ENCODE assay signal across 29 cellular contexts in genomic region chr10:79190740-79191261, GRCh38.
A peak's percentile ranks its signal among the peaks of the same experiment; 100 is the strongest.
DNase-seq lines count a peak whose midpoint lies in the region; ATAC-seq, FAIRE-seq and TF ChIP-seq lines count a peak whose summit lies in the region.
"Had no signal": no experiment of that assay in that cellular context is flagged by ENCODE, and none has a peak within 500 bp of the region (broad histone marks: within the 10 kb centered on the region; RNA-seq: fewer than 3 reads in every experiment).

No MANE protein-coding gene starts in this region.

- no peak for TF ChIP-seq RAD21 in K562 (CRISPR knock-in tag; conservative IDR thresholded peaks at IDR 0.05 in 1 of 2, IDR thresholded peaks at IDR 0.05 in 1 of 2)

- POLR2A ChIA-PET in HEK293 (lab: Yijun Ruan, JAX): no interaction called here
- POLR2A ChIA-PET in K562 (lab: Yijun Ruan, JAX): interaction anchor here (0.6 to 1.4 kb wide), 4 partner anchors 9 to 1108 kb away, joined by 3 read pairs; no protein-coding TSS in a partner anchor

- peaks cover 4% of the 10 kb centered on the region for H3K36me3 Mint-ChIP-seq in stimulated activated effector memory CD8-positive, alpha-beta T cell treated with anti-CD3 and anti-CD28 coated beads, Interleukin-12 subunit alpha, Interleukin-12 subunit beta, amount 100 ng/mL, for 72 hours
- H3K36me3 Mint-ChIP-seq: activated naive CD8-positive, alpha-beta T cell treated with anti-CD3 and anti-CD28 coated beads for 36 hours had no signal

- no peaks in the 10 kb centered on the region for H3K9me1 ChIP-seq in K562 (ENCODE audit: control insufficient read depth, insufficient read depth, low read length)

- DNase-seq in K562 (ENCODE audit: extremely low read depth in 1 of 4, low spot score in 3 of 4): no peak
- DNase-seq in stimulated activated effector memory CD8-positive, alpha-beta T cell treated with anti-CD3 and anti-CD28 coated beads, Interleukin-12 subunit alpha, Interleukin-12 subunit beta, amount 100 ng/mL, for 72 hours (ENCODE audit: low spot score in 2 of 2): no peak
- no peak for DNase-seq in NCI-H1105 (lab: John Stamatoyannopoulos, UW)
- DNase-seq in AG08395 (ENCODE audit: low spot score): no peak
- DNase-seq: activated CD4-positive, CD25-positive, alpha-beta regulatory T cell treated with anti-CD3 and anti-CD28 coated beads, Interleukin-2, amount 50 U/mL, for 72 hours; activated CD8-positive, alpha-beta T cell treated with anti-CD3 and anti-CD28 coated beads for 36 hours; activated effector memory CD4-positive, alpha-beta T cell treated with anti-CD3 and anti-CD28 coated beads, Interleukin-2, amount 50 U/mL, for 16 hours; activated naive CD8-positive, alpha-beta T cell treated with anti-CD3 and anti-CD28 coated beads for 36 hours; activated T-cell treated with anti-CD3 and anti-CD28 coated beads for 4 hours; CD4-positive, alpha-beta memory T cell; cortex of kidney; DMS153; effector memory CD8-positive, alpha-beta T cell; erythroblast; H7; mesendoderm; NCI-H1105 treated with DMSO at 0.1 percent for 48 hours; NCI-H2029; NCI-H226; T-helper 1 cell; tibial artery had no signal

- H3K9me3 Mint-ChIP-seq in stimulated activated effector memory CD8-positive, alpha-beta T cell treated with anti-CD3 and anti-CD28 coated beads, Interleukin-12 subunit alpha, Interleukin-12 subunit beta, amount 100 ng/mL, for 72 hours: no peaks in the 10 kb centered on the region
- H3K9me3 Mint-ChIP-seq: activated CD8-positive, alpha-beta T cell treated with anti-CD3 and anti-CD28 coated beads for 36 hours; activated naive CD8-positive, alpha-beta T cell treated with anti-CD3 and anti-CD28 coated beads for 36 hours; CD4-positive, alpha-beta memory T cell; effector memory CD8-positive, alpha-beta T cell; stimulated activated naive CD8-positive, alpha-beta T cell treated with anti-CD3 and anti-CD28 coated beads, Interleukin-15, Interleukin-2, amounts not matched to agents 100 ng/mL and 50 ng/mL, for 24 hours had no signal

- H3K4me1 Mint-ChIP-seq in stimulated activated effector memory CD8-positive, alpha-beta T cell treated with anti-CD3 and anti-CD28 coated beads, Interleukin-12 subunit alpha, Interleukin-12 subunit beta, amount 100 ng/mL, for 72 hours: peaks cover 6% of the 10 kb centered on the region

- H3K79me2 ChIP-seq in K562 (ENCODE audit: control insufficient read depth, insufficient read depth, low read length): no peaks in the 10 kb centered on the region

- peak overlapping the region; percentile 37 for H3K27ac Mint-ChIP-seq in stimulated activated effector memory CD8-positive, alpha-beta T cell treated with anti-CD3 and anti-CD28 coated beads, Interleukin-12 subunit alpha, Interleukin-12 subunit beta, amount 100 ng/mL, for 72 hours
- H3K27ac Mint-ChIP-seq: activated CD8-positive, alpha-beta T cell treated with anti-CD3 and anti-CD28 coated beads for 36 hours; activated naive CD8-positive, alpha-beta T cell treated with anti-CD3 and anti-CD28 coated beads for 36 hours; effector memory CD8-positive, alpha-beta T cell; stimulated activated naive CD8-positive, alpha-beta T cell treated with anti-CD3 and anti-CD28 coated beads, Interleukin-15, Interleukin-2, amounts not matched to agents 100 ng/mL and 50 ng/mL, for 24 hours had no signal

- BruUV-seq in K562 (replicated peaks; lab: Mats Ljungman, UMichigan): no TSS peak

- no peak for TF ChIP-seq CTCF in HEK293 (tag by site-specific recombination; IDR thresholded peaks at IDR 0.05)
- no peak for TF ChIP-seq CTCF in K562 (IDR thresholded peaks at IDR 0.05 in 2 of 3, conservative IDR thresholded peaks at IDR 0.05 in 1 of 3; ENCODE audit: insufficient read depth in 2 of 3, low read depth in 1 of 3, low read length in 3 of 3)

- H3K4me3 Mint-ChIP-seq in stimulated activated effector memory CD8-positive, alpha-beta T cell treated with anti-CD3 and anti-CD28 coated beads, Interleukin-12 subunit alpha, Interleukin-12 subunit beta, amount 100 ng/mL, for 72 hours: no peak overlapping the region
- H3K4me3 Mint-ChIP-seq: activated CD8-positive, alpha-beta T cell treated with anti-CD3 and anti-CD28 coated beads for 36 hours; activated naive CD8-positive, alpha-beta T cell treated with anti-CD3 and anti-CD28 coated beads for 36 hours; CD4-positive, alpha-beta memory T cell; effector memory CD8-positive, alpha-beta T cell; stimulated activated naive CD8-positive, alpha-beta T cell treated with anti-CD3 and anti-CD28 coated beads, Interleukin-15, Interleukin-2, amounts not matched to agents 100 ng/mL and 50 ng/mL, for 24 hours had no signal

- H3K4me3 ChIP-seq in BLaER1 treated with 17β-estradiol and CSF1 and Interleukin-3, amounts not matched to agents 10 nM and 100 nM: no peak overlapping the region
- H3K4me3 ChIP-seq in HEK293 (ENCODE audit: low read depth, low read length) (no peak overlapping the region), K562 (no peak overlapping the region)
- H3K4me3 ChIP-seq: ascending aorta, prostate gland, SJSA1, tibial artery had no signal

- no peak overlapping the region for H3K9ac ChIP-seq in BLaER1 treated with 17β-estradiol and CSF1 and Interleukin-3, amounts not matched to agents 10 nM and 100 nM
- no peak overlapping the region for H3K9ac ChIP-seq in K562 (ENCODE audit: insufficient read depth in 1 of 2, low read depth in 2 of 2, low read length in 2 of 2)

- no peaks in the 10 kb centered on the region for H3K27me3 ChIP-seq in BLaER1 treated with 17β-estradiol and CSF1 and Interleukin-3, amounts not matched to agents 10 nM and 100 nM
- H3K27me3 ChIP-seq in K562 (ENCODE audit: control insufficient read depth in 2 of 2, insufficient read depth in 2 of 2, low read length in 2 of 2): no peaks in the 10 kb centered on the region
- H3K27me3 ChIP-seq: ascending aorta, SJSA1, tibial artery had no signal

- WGBS in K562 (ENCODE audit: insufficient coverage, low coverage, missing lambda C conversion rate): 94% methylated on average over 1 of the region's 1 CpG

- H3K9me3 ChIP-seq in BLaER1 treated with 17β-estradiol and CSF1 and Interleukin-3, amounts not matched to agents 10 nM and 100 nM (replicated peaks in 1 of 11): peaks cover 0 to 15% (median 10%) of the 10 kb centered on the region in 11 experiments; a peak in 10 of 22 replicates
- H3K9me3 ChIP-seq in HEK293 (ENCODE audit: control insufficient read depth, insufficient read depth, low read depth, low read length): no peaks in the 10 kb centered on the region
- H3K9me3 ChIP-seq in K562 (replicated peaks; ENCODE audit: control insufficient read depth, insufficient read depth, low read depth, low read length): no peaks in the 10 kb centered on the region
- H3K9me3 ChIP-seq: ascending aorta, prostate gland, SJSA1, tibial artery had no signal

- CTCF ChIA-PET in HEK293 (lab: Yijun Ruan, JAX): interaction anchor here (0.6 to 1.7 kb wide), 3 partner anchors 12 to 535 kb away, joined by 3 to 5 read pairs (median 4); no protein-coding TSS in a partner anchor
- CTCF ChIA-PET in K562 (lab: Yijun Ruan, JAX; ENCODE audit: low intra/inter-chr PET ratio): no interaction called here

- TF ChIP-seq EP300 in K562 (IDR thresholded peaks at IDR 0.05; ENCODE audit: low read length): no peak

- H4K20me1 ChIP-seq in BLaER1 treated with 17β-estradiol and CSF1 and Interleukin-3, amounts not matched to agents 10 nM and 100 nM: peaks cover 89 to 100% (median 98%) of the 10 kb centered on the region in 11 experiments
- peaks cover 9% of the 10 kb centered on the region; the same call in 1 of the 2 replicates for H4K20me1 ChIP-seq in K562 (replicated peaks; ENCODE audit: control insufficient read depth, insufficient read depth, low read length)

- intact Hi-C loops in K562 (cut with micrococcal nuclease): loop anchor here (10.0 kb wide), 3 partner anchors 336 to 976 kb away; no protein-coding TSS in a partner anchor

- H3K27ac ChIP-seq in BLaER1 treated with 17β-estradiol and CSF1 and Interleukin-3, amounts not matched to agents 10 nM and 100 nM: no peak overlapping the region
- no peak overlapping the region for H3K27ac ChIP-seq in HEK293 (ENCODE audit: extremely low read depth, low read depth, low read length)
- no peak overlapping the region for H3K27ac ChIP-seq in K562 (ENCODE audit: extremely low read depth, low read depth, low read length)
- H3K27ac ChIP-seq: prostate gland had no signal

- H3K4me2 ChIP-seq in BLaER1 treated with 17β-estradiol and CSF1 and Interleukin-3, amounts not matched to agents 10 nM and 100 nM: peak overlapping the region; percentile 45 to 92 (median 80); a peak in 21 of 22 replicates
- H3K4me2 ChIP-seq in K562 (ENCODE audit: insufficient read depth, low read length): no peak overlapping the region

- no peak for FAIRE-seq in K562 (lab: Jason Lieb, UNC)
- FAIRE-seq: TTC549 had no signal

- in situ Hi-C loops in K562 (cut with MboI): loop anchor here (25.0 kb wide), 2 partner anchors 104 to 1154 kb away; partner anchors contain the start of genes POLR3A and RPS24

- peaks cover 89 to 96% (median 95%) of the 10 kb centered on the region in 10 experiments for H3K4me1 ChIP-seq in BLaER1 treated with 17β-estradiol and CSF1 and Interleukin-3, amounts not matched to agents 10 nM and 100 nM
- no peaks in the 10 kb centered on the region for H3K4me1 ChIP-seq in HEK293 (ENCODE audit: control insufficient read depth, insufficient read depth, low read length)
- peaks cover 51 to 52% of the 10 kb centered on the region in 2 experiments for H3K4me1 ChIP-seq in K562 (replicated peaks in 1 of 2; ENCODE audit: control insufficient read depth in 2 of 2, insufficient read depth in 2 of 2, low read length in 2 of 2)

- H3K36me3 ChIP-seq in BLaER1 treated with 17β-estradiol and CSF1 and Interleukin-3, amounts not matched to agents 10 nM and 100 nM: peaks cover 20 to 74% (median 49%) of the 10 kb centered on the region in 11 experiments; a peak in 21 of 22 replicates
- H3K36me3 ChIP-seq in HEK293 (ENCODE audit: control insufficient read depth in 2 of 2, insufficient read depth in 1 of 2, low read length in 2 of 2) (peaks cover 0 to 3% of the 10 kb centered on the region in 2 experiments; a peak in 1 of 3 replicates), K562 (ENCODE audit: control insufficient read depth, insufficient read depth, low read length) (peaks cover 20% of the 10 kb centered on the region)
- H3K36me3 ChIP-seq: prostate gland had no signal

- no peak for TF ChIP-seq POLR2A in K562 (conservative IDR thresholded peaks at IDR 0.05)

- no peak for ATAC-seq in K562
- no peak for ATAC-seq in stimulated activated effector memory CD8-positive, alpha-beta T cell treated with anti-CD3 and anti-CD28 coated beads, Interleukin-12 subunit alpha, Interleukin-12 subunit beta, amount 100 ng/mL, for 72 hours
- ATAC-seq in GM18858 (IDR thresholded peaks at IDR 0.05; ENCODE audit: unreplicated experiment): no peak
- ATAC-seq: activated CD8-positive, alpha-beta T cell treated with anti-CD3 and anti-CD28 coated beads for 36 hours; effector memory CD8-positive, alpha-beta T cell had no signal

- no peak overlapping the region for H2AFZ ChIP-seq in K562 (ENCODE audit: low read depth, low read length)

TF ChIP-seq in HEK293, 187 proteins besides CTCF, POLR2A, EP300 and RAD21:
- no peak for TF ChIP-seq SP7 (tag by site-specific recombination; IDR thresholded peaks at IDR 0.05)
- TF ChIP-seq ZNF23 (tag by site-specific recombination; IDR thresholded peaks at IDR 0.05; ENCODE audit: borderline replicate concordance): peak; percentile 45; the same call in 1 of the 2 replicates

TF ChIP-seq in K562, 482 proteins besides CTCF, POLR2A, EP300 and RAD21 (continues in another document):
- TF ChIP-seq IRF2 (CRISPR knock-in tag; IDR thresholded peaks at IDR 0.05) (no peak), ZNF23 (CRISPR knock-in tag; IDR thresholded peaks at IDR 0.05) (peak; percentile 92)
